ENCODE assay signal across 7 cellular contexts in the genomic region with DNA sequence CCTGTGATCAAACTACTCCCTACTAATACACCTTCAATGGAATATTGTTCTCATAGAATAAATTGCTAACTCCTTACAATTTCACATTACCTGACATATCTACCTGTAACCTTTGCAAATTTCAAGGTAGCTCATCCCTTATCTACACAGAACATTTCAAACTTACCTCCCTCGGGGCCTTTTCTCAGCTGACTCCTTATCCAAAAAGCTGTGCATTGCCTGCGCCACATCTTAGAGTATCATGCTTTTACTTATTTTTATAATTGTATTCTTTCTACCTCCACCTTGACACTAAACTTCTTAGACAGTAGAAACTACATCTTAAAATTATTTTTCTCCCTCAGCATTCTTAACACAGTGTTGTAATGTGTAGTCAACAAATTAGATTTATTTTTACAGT.
"Had no signal": no experiment of that assay in that cellular context is flagged by ENCODE, and none has a peak within 500 bp of the region (broad histone marks: within the 10 kb centered on the region; RNA-seq: fewer than 3 reads in every experiment).

No MANE protein-coding gene starts in this region.

- FAIRE-seq: H1, H54, HTR-8/SVneo, K562 had no signal

- H2AFZ ChIP-seq: GM23338 had no signal

- H3K4me3 ChIP-seq: GM23338, K562 had no signal

- DNase-seq: H9, IMR-90 had no signal

- H3K4me2 ChIP-seq: GM23338 had no signal
